In the genomic region with DNA sequence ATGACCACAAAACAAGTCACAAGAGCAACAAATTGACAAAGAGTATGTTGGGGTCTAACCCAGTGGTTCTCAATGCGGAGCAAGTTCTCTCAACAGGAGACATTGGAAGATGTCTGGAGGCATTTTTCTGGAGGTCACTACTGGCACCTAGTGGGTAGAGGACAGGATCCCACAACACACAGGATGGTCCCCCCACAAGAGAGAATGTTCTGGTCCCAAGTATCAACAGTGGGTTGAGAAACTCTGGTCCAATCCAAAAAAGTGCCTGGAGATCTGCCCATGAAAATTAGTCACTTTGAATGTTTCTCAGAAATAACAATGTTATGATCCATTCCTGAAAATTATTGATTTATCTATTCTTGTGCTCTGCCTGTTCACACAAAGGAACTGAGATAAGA, we compare ENCODE assay signal across 8 cellular contexts. TPM values are rescaled to one million over a fixed set of nuclear protein-coding genes. Genes with fewer than 3 reads are reported as not detected.
DNase-seq lines count a peak whose midpoint lies in the region; ATAC-seq and TF ChIP-seq lines count a peak whose summit lies in the region.

No MANE protein-coding gene starts in this region.

- no peaks in the 10 kb centered on the region for H3K27me3 ChIP-seq in colonic mucosa

- DNase-seq in CD14-positive monocyte (ENCODE audit: low spot score) (no peak), M059J (ENCODE audit: low read depth) (peak; percentile 91), colonic mucosa (no peak), NCI-H1105 (lab: John Stamatoyannopoulos, UW) (no peak), NCI-H1694 (lab: John Stamatoyannopoulos, UW) (no peak)

- H3K27ac ChIP-seq in colonic mucosa: peak overlapping the region; percentile 43

- peak overlapping the region in 1 of 2 donors; percentile 18 for H3K9ac ChIP-seq in colonic mucosa (ENCODE audit: low read depth in 2 of 2, low read length in 2 of 2)

- H3K27me3 Mint-ChIP-seq in CD14-positive monocyte (ENCODE audit: low read depth in 3 of 3): peaks cover 0 to 2% (median 0%) of the 10 kb centered on the region in 3 donors
- H3K27me3 Mint-ChIP-seq in nephron (ENCODE audit: low read depth): no peaks in the 10 kb centered on the region

- H3K4me1 ChIP-seq in colonic mucosa: peaks cover 6% of the 10 kb centered on the region

- H3K4me1 Mint-ChIP-seq in CD14-positive monocyte (peaks cover 63% of the 10 kb centered on the region), nephron (peaks cover 57% of the 10 kb centered on the region)

- H3K36me3 Mint-ChIP-seq in CD14-positive monocyte (peaks cover 49 to 51% of the 10 kb centered on the region in 2 donors), nephron (ENCODE audit: low read depth) (peaks cover 43% of the 10 kb centered on the region)

- intact Hi-C loops in CD14-positive monocyte (cut with micrococcal nuclease): loop anchor here in 1 of 2 donors (1.0 to 10.0 kb wide), 3 partner anchors 32 to 241 kb away; partner anchors contain the start of genes ALKBH2 and UNG
- intact Hi-C loops in colonic mucosa (cut with DNase I): no loop called here

- H3K27ac Mint-ChIP-seq in CD14-positive monocyte (peak overlapping the region; percentile 95 to 99 (median 98)), nephron (peak overlapping the region in 2 of 3 experiments; percentile 27 to 60)

- no peak overlapping the region for H3K4me3 ChIP-seq in colonic mucosa

- TF ChIP-seq CTCF in CD14-positive monocyte (IDR thresholded peaks at IDR 0.05): peak; percentile 31
- no peak for TF ChIP-seq CTCF in colonic mucosa (IDR thresholded peaks at IDR 0.05)
- no peak for TF ChIP-seq CTCF in nephron (IDR thresholded peaks at IDR 0.05; ENCODE audit: unreplicated experiment in 3 of 3)

- H3K36me3 ChIP-seq in colonic mucosa: no peaks in the 10 kb centered on the region

- H3K9me3 Mint-ChIP-seq in CD14-positive monocyte (no peaks in the 10 kb centered on the region), nephron (no peaks in the 10 kb centered on the region)

- ATAC-seq in GM18502 (IDR thresholded peaks at IDR 0.05; ENCODE audit: poor library complexity, unreplicated experiment) (no peak), GM18519 (IDR thresholded peaks at IDR 0.05; ENCODE audit: low FRiP score, unreplicated experiment) (no peak)

- H3K9me3 ChIP-seq in colonic mucosa: no peaks in the 10 kb centered on the region

- H3K4me3 Mint-ChIP-seq in CD14-positive monocyte (peak overlapping the region; percentile 53 to 79), nephron (peak overlapping the region; percentile 28 to 59 (median 56))

RNA-seq across cellular contexts. Expression of gene SSH1, which starts 3.3 kb away (rescaled TPM):
- 1 to 10 TPM; 5.2 to 8.7 TPM for polyA plus RNA-seq in CD14-positive monocyte
- 10.5 and 20.1 TPM in 2 replicates for total RNA-seq in M059J (2014; rRNA removed; shearing (Covaris generic))
- 10 to 100 TPM; 22.5 to 29.1 TPM for total RNA-seq in colonic mucosa

RNA-seq across cellular contexts. Expression of gene DAO, which starts 25.8 kb away (rescaled TPM):
- polyA plus RNA-seq in CD14-positive monocyte: not detected
- total RNA-seq in M059J (2014; rRNA removed; shearing (Covaris generic)): not detected in 2 replicates
- total RNA-seq in colonic mucosa: 1 to 10 TPM; 2.2 to 2.4 TPM
